1 cellular context compared by ENCODE assay signal in the genomic region with DNA sequence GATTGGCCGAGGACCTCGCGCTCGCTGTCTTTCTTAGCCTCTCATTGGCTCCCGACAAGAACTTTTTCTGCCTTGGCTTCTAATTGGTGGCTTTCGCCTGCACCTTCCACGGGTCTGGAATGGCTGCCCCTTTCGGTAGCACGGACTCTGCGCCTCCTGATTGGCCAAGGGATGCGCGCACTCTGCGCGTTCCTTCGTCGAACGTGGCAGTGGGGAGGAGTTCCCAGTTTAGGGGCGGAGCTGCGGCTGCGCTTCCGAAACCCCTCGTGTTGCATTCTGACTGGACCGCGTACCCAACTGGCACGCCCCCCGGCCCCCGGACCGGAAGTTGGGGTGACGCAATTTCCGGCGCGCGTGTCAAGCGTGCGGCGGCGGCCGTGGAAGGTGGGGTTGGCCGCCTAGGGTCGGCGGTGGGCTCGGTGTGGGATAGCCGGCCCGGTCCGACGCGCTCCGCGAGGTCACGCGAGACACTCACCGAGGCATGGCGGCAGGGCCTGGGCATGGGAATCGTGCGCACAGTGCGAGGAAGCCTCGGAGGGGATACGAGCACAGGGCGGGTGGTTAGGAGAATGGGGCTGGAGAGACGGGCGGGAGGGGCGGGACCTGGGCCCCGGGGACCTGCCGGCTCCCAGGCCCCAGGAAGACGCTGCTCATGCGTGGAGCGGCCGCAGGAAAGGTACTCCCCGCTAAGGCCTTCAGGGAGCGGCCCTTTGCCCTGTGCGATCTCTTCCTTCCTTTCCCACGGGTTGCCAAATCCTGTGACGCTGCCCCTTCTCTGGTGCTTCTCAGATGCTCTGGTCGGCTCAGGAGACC.
TF ChIP-seq lines count a peak whose summit lies in the region.

No MANE protein-coding gene starts in this region.

TF ChIP-seq in HepG2, 621 proteins besides CTCF, POLR2A, EP300 and RAD21 (continued from another document and continues in another):
- TF ChIP-seq, protein P1, sequence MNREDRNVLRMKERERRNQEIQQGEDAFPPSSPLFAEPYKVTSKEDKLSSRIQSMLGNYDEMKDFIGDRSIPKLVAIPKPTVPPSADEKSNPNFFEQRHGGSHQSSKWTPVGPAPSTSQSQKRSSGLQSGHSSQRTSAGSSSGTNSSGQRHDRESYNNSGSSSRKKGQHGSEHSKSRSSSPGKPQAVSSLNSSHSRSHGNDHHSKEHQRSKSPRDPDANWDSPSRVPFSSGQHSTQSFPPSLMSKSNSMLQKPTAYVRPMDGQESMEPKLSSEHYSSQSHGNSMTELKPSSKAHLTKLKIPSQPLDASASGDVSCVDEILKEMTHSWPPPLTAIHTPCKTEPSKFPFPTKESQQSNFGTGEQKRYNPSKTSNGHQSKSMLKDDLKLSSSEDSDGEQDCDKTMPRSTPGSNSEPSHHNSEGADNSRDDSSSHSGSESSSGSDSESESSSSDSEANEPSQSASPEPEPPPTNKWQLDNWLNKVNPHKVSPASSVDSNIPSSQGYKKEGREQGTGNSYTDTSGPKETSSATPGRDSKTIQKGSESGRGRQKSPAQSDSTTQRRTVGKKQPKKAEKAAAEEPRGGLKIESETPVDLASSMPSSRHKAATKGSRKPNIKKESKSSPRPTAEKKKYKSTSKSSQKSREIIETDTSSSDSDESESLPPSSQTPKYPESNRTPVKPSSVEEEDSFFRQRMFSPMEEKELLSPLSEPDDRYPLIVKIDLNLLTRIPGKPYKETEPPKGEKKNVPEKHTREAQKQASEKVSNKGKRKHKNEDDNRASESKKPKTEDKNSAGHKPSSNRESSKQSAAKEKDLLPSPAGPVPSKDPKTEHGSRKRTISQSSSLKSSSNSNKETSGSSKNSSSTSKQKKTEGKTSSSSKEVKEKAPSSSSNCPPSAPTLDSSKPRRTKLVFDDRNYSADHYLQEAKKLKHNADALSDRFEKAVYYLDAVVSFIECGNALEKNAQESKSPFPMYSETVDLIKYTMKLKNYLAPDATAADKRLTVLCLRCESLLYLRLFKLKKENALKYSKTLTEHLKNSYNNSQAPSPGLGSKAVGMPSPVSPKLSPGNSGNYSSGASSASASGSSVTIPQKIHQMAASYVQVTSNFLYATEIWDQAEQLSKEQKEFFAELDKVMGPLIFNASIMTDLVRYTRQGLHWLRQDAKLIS (CRISPR knock-in tag; IDR thresholded peaks at IDR 0.05), result peak; percentile 84
- TF ChIP-seq ZSCAN12 (CRISPR knock-in tag; IDR thresholded peaks at IDR 0.05) (no peak; the same call in 1 of the 2 replicates), MBNL3 (CRISPR knock-in tag; conservative IDR thresholded peaks at IDR 0.05) (0 out of 2 replicates have a peak, but pooled peaks have one; percentile 94), KLF6 (CRISPR knock-in tag; IDR thresholded peaks at IDR 0.05) (peak; percentile 93; the same call in 1 of the 2 replicates), ZNF44 (CRISPR knock-in tag; IDR thresholded peaks at IDR 0.05) (peak; percentile 97; the same call in 1 of the 2 replicates), SPEN (CRISPR knock-in tag; IDR thresholded peaks at IDR 0.05; ENCODE audit: low read depth) (peak; percentile 96), ZBTB26 (CRISPR knock-in tag; IDR thresholded peaks at IDR 0.05; ENCODE audit: borderline replicate concordance) (peak; percentile 61; the same call in 1 of the 2 replicates), SRY (CRISPR knock-in tag; IDR thresholded peaks at IDR 0.05) (peak; percentile 91), PAF1 (CRISPR knock-in tag; IDR thresholded peaks at IDR 0.05) (no peak), KDM1A (CRISPR knock-in tag; IDR thresholded peaks at IDR 0.05) (no peak), POLR2AphosphoS5 (IDR thresholded peaks at IDR 0.05; ENCODE audit: low read depth, low read length) (peak; percentile 94), HNF1B (CRISPR knock-in tag; IDR thresholded peaks at IDR 0.05) (peak; percentile 95), ZC3H13 (CRISPR knock-in tag; IDR thresholded peaks at IDR 0.05) (peak; percentile 96), ZNF234 (CRISPR knock-in tag; conservative IDR thresholded peaks at IDR 0.05) (0 out of 2 replicates have a peak, but pooled peaks have one; percentile 55), MTA1 (CRISPR knock-in tag; IDR thresholded peaks at IDR 0.05; ENCODE audit: borderline replicate concordance) (peak; percentile 56; the same call in 1 of the 2 replicates), TCF7L2 (IDR thresholded peaks at IDR 0.05; ENCODE audit: low read depth, low read length) (no peak), ZNF556 (CRISPR knock-in tag; IDR thresholded peaks at IDR 0.05; ENCODE audit: borderline replicate concordance) (no peak), DNMT1 (CRISPR knock-in tag; IDR thresholded peaks at IDR 0.05) (0 out of 2 replicates have a peak, but pooled peaks have one; percentile 31), REST (IDR thresholded peaks at IDR 0.05; ENCODE audit: borderline replicate concordance in 1 of 2, low read depth in 1 of 2, low read length in 2 of 2) (peak in 1 of 2 experiments; percentile 52; a peak in 1 of 4 replicates), SP1 (IDR thresholded peaks at IDR 0.05) (peak; percentile 56), SP1 (CRISPR knock-in tag; IDR thresholded peaks at IDR 0.05) (peak; percentile 94), ZNF678 (CRISPR knock-in tag; IDR thresholded peaks at IDR 0.05) (no peak), JARID2 (CRISPR knock-in tag; IDR thresholded peaks at IDR 0.05; ENCODE audit: insufficient replicate concordance) (peak; percentile 89), ZNF740 (CRISPR knock-in tag; IDR thresholded peaks at IDR 0.05) (0 out of 2 replicates have a peak, but pooled peaks have one; percentile 83), CEBPZ (IDR thresholded peaks at IDR 0.05; ENCODE audit: low read length) (no peak), ZNF225 (CRISPR knock-in tag; IDR thresholded peaks at IDR 0.05) (peak; percentile 83; the same call in 1 of the 2 replicates), TBX2 (CRISPR knock-in tag; IDR thresholded peaks at IDR 0.05; ENCODE audit: borderline replicate concordance) (peak; percentile 82), FOXJ3 (CRISPR knock-in tag; IDR thresholded peaks at IDR 0.05; ENCODE audit: borderline replicate concordance) (no peak)
- TF ChIP-seq, protein P2, sequence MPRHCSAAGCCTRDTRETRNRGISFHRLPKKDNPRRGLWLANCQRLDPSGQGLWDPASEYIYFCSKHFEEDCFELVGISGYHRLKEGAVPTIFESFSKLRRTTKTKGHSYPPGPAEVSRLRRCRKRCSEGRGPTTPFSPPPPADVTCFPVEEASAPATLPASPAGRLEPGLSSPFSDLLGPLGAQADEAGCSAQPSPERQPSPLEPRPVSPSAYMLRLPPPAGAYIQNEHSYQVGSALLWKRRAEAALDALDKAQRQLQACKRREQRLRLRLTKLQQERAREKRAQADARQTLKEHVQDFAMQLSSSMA (CRISPR knock-in tag; IDR thresholded peaks at IDR 0.05), result 0 out of 2 replicates have a peak, but pooled peaks have one; percentile 50
- TF ChIP-seq, protein P3, sequence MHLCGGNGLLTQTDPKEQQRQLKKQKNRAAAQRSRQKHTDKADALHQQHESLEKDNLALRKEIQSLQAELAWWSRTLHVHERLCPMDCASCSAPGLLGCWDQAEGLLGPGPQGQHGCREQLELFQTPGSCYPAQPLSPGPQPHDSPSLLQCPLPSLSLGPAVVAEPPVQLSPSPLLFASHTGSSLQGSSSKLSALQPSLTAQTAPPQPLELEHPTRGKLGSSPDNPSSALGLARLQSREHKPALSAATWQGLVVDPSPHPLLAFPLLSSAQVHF (CRISPR knock-in tag; IDR thresholded peaks at IDR 0.05), result peak; percentile 93
- TF ChIP-seq, protein P4, sequence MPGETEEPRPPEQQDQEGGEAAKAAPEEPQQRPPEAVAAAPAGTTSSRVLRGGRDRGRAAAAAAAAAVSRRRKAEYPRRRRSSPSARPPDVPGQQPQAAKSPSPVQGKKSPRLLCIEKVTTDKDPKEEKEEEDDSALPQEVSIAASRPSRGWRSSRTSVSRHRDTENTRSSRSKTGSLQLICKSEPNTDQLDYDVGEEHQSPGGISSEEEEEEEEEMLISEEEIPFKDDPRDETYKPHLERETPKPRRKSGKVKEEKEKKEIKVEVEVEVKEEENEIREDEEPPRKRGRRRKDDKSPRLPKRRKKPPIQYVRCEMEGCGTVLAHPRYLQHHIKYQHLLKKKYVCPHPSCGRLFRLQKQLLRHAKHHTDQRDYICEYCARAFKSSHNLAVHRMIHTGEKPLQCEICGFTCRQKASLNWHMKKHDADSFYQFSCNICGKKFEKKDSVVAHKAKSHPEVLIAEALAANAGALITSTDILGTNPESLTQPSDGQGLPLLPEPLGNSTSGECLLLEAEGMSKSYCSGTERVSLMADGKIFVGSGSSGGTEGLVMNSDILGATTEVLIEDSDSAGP (CRISPR knock-in tag; IDR thresholded peaks at IDR 0.05; ENCODE audit: borderline replicate concordance), result peak; percentile 70
- TF ChIP-seq, protein P5, sequence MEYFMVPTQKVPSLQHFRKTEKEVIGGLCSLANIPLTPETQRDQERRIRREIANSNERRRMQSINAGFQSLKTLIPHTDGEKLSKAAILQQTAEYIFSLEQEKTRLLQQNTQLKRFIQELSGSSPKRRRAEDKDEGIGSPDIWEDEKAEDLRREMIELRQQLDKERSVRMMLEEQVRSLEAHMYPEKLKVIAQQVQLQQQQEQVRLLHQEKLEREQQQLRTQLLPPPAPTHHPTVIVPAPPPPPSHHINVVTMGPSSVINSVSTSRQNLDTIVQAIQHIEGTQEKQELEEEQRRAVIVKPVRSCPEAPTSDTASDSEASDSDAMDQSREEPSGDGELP (IDR thresholded peaks at IDR 0.05; ENCODE audit: borderline replicate concordance, low read depth), result peak; percentile 54; the same call in 1 of the 2 replicates
